1 cellular context compared by ENCODE assay signal in the genomic region with DNA sequence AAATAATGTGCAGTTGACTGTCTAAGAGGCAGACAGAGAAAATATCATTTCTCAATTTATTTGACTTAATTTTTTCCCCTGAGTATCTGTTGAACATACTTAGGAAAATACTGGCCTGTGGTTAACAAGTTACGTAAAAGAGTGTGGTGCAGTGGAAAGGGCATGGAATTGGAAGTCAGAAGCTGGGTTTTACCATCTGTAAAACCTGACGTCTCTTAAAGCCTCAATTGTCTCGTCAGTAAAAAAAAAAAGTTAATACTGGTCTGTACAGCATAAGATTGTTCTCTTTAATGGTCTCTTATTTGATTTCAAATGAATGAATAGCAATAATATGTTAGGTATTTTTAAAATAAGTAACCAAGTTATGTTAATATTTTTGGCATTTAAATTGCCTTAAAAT.
TF ChIP-seq lines count a peak whose summit lies in the region.

No MANE protein-coding gene starts in this region.

TF ChIP-seq in IMR-90, 13 proteins besides CTCF, POLR2A, EP300 and RAD21:
- TF ChIP-seq FOS (IDR thresholded peaks at IDR 0.05; ENCODE audit: low read depth, low read length), result no peak
- TF ChIP-seq, protein P1, sequence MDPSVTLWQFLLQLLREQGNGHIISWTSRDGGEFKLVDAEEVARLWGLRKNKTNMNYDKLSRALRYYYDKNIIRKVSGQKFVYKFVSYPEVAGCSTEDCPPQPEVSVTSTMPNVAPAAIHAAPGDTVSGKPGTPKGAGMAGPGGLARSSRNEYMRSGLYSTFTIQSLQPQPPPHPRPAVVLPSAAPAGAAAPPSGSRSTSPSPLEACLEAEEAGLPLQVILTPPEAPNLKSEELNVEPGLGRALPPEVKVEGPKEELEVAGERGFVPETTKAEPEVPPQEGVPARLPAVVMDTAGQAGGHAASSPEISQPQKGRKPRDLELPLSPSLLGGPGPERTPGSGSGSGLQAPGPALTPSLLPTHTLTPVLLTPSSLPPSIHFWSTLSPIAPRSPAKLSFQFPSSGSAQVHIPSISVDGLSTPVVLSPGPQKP (IDR thresholded peaks at IDR 0.05; ENCODE audit: borderline replicate concordance, low read depth, low read length), result no peak
- TF ChIP-seq SMC3 (IDR thresholded peaks at IDR 0.05; ENCODE audit: low read depth, low read length), result no peak
- TF ChIP-seq CEBPB (IDR thresholded peaks at IDR 0.05; ENCODE audit: low read depth, low read length), result no peak
- no peak for TF ChIP-seq CHD1 (IDR thresholded peaks at IDR 0.05; ENCODE audit: low read depth, low read length)
- TF ChIP-seq RFX5 (IDR thresholded peaks at IDR 0.05; ENCODE audit: low read depth, low read length), result no peak
- no peak for TF ChIP-seq RCOR1 (IDR thresholded peaks at IDR 0.05; ENCODE audit: insufficient replicate concordance, low read length)
- TF ChIP-seq BHLHE40 (IDR thresholded peaks at IDR 0.05; ENCODE audit: low read depth, low read length), result no peak
